27 cellular contexts compared by ENCODE assay signal in the genomic region with DNA sequence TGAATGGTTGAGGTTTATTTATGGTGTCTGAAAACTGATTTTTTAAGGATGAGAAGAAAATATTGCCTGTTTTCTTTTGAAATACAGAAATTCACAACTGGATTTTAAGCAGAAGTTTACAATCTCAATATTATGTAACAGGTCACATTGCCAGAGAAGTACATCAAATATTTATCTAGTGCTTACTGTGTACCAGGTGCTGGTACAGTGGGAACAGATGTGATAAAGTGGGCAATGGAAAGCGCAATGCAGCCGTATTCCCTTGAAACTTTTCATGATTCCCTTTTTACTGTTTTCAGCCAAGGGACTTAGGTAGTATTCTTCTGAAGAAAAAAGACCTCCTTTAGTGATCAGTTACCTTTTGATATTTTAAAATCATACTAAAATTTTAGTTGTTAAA. TPM values are rescaled to one million over a fixed set of nuclear protein-coding genes. Genes with fewer than 3 reads are reported as not detected.
A peak's percentile ranks its signal among the peaks of the same experiment; 100 is the strongest.
DNase-seq lines count a peak whose midpoint lies in the region; ATAC-seq, FAIRE-seq and TF ChIP-seq lines count a peak whose summit lies in the region.
"Had no signal": no experiment of that assay in that cellular context is flagged by ENCODE, and none has a peak within 500 bp of the region (broad histone marks: within the 10 kb centered on the region; RNA-seq: fewer than 3 reads in every experiment).

No MANE protein-coding gene starts in this region.

- H3K9me3 ChIP-seq in body of pancreas (no peaks in the 10 kb centered on the region), HepG2 (ENCODE audit: low read length) (no peaks in the 10 kb centered on the region), stomach (no peaks in the 10 kb centered on the region)
- H3K9me3 ChIP-seq: BE2C had no signal

- peak; percentile 87 for ATAC-seq in body of pancreas
- ATAC-seq in HepG2 = no peak
- no peak for ATAC-seq in omental fat pad (ENCODE audit: low FRiP score)
- no peak for ATAC-seq in HG03025 (IDR thresholded peaks at IDR 0.05; ENCODE audit: low FRiP score, unreplicated experiment)
- ATAC-seq: Panc1 had no signal

- TF ChIP-seq EP300 in HepG2 (IDR thresholded peaks at IDR 0.05; ENCODE audit: low read depth in 2 of 2, low read length in 2 of 2) (no peak), HepG2 (CRISPR knock-in tag; IDR thresholded peaks at IDR 0.05; ENCODE audit: borderline replicate concordance) (no peak), stomach (IDR thresholded peaks at IDR 0.05) (no peak)

- no peaks in the 10 kb centered on the region for H4K20me1 ChIP-seq in HepG2 (ENCODE audit: insufficient read depth, low read length)

- H3K27ac ChIP-seq in body of pancreas (peak overlapping the region in 3 of 4 donors; percentile 59 to 72 (median 72)), HepG2 (ENCODE audit: extremely low read length, insufficient read depth, low read length) (no peak overlapping the region), stomach (peak overlapping the region in 4 of 5 donors; percentile 25 to 39 (median 29))
- H3K27ac ChIP-seq: RWPE1 had no signal

- H3K4me1 ChIP-seq in body of pancreas (peaks cover 46% of the 10 kb centered on the region), HepG2 (ENCODE audit: insufficient read depth, low read length) (peaks cover 33% of the 10 kb centered on the region), stomach (peaks cover 6 to 29% (median 13%) of the 10 kb centered on the region in 4 donors)
- H3K4me1 ChIP-seq: BE2C had no signal

- DNase-seq in NCI-H510A treated with DMSO at 0.1 percent for 48 hours (lab: John Stamatoyannopoulos, UW) (peak; percentile 1), NCI-H510A (lab: John Stamatoyannopoulos, UW) (no peak), body of pancreas (peak; percentile 27 to 67 (median 52)), HepG2 (ENCODE audit: low spot score) (peak; percentile 12), stomach (no peak), omental fat pad (ENCODE audit: low spot score) (no peak), NCI-H2227 (lab: John Stamatoyannopoulos, UW; ENCODE audit: unreplicated experiment) (no peak)
- DNase-seq: 8988T; ACHN; BE2C; CD8-positive, alpha-beta memory T cell; DMS 273 treated with DMSO at 0.1 percent for 48 hours; DND-41; H9; IMR-90; KG1; MM.1S; NCI-H1694; NCI-H2029 treated with DMSO at 0.1 percent for 48 hours; NCI-H226; NCI-H524 treated with DMSO at 0.1 percent for 48 hours; SHP77 had no signal

- no peak overlapping the region for H3K9ac ChIP-seq in HepG2 (ENCODE audit: insufficient read depth, low read depth, low read length)

- POLR2A ChIA-PET in HepG2 (lab: Yijun Ruan, JAX) = no interaction called here

- TF ChIP-seq RAD21 in HepG2 (CRISPR knock-in tag; IDR thresholded peaks at IDR 0.05) = no peak

- intact Hi-C loops in body of pancreas (cut with DNase I) (loop anchor here (10.0 kb wide), 1 partner anchor 83 kb away; no protein-coding TSS in a partner anchor), HepG2 (cut with micrococcal nuclease; ENCODE audit: unreplicated experiment) (no loop called here), stomach (cut with DNase I; ENCODE audit: low total_unique reads) (no loop called here)

- no peak for FAIRE-seq in HepG2 (lab: Jason Lieb, UNC)
- FAIRE-seq: GM12892, GM19239 had no signal

- WGBS in body of pancreas, 2 donors = 35% methylated on average over 2 of the region's 2 CpGs
- 91% methylated on average over 2 of the region's 2 CpGs for WGBS in HepG2 (ENCODE audit: low lambda C conversion rate)
- 28 to 67% (median 44%) methylated on average over 2 of the region's 2 CpGs for WGBS in stomach, 5 donors

- H3K4me3 ChIP-seq in body of pancreas (no peak overlapping the region), HepG2 (replicated peaks in 1 of 3; ENCODE audit: insufficient read depth in 1 of 3, low read depth in 2 of 3, low read length in 3 of 3) (no peak overlapping the region), stomach (no peak overlapping the region)

- H3K4me2 ChIP-seq in HepG2 (ENCODE audit: low read depth, low read length) = no peak overlapping the region

- TF ChIP-seq POLR2A in body of pancreas (IDR thresholded peaks at IDR 0.05) = no peak
- TF ChIP-seq POLR2A in HepG2 (IDR thresholded peaks at IDR 0.05; ENCODE audit: insufficient read depth in 1 of 2, low read depth in 2 of 2, low read length in 2 of 2) = no peak
- no peak for TF ChIP-seq POLR2A in stomach (IDR thresholded peaks at IDR 0.05)

- in situ Hi-C loops in HepG2 (cut with HindIII; ENCODE audit: extremely low pct_ligation_motif_present, low pct_unique_long_range_greater_than_20kb) = no loop called here

- H3K27me3 ChIP-seq in body of pancreas (no peaks in the 10 kb centered on the region), HepG2 (ENCODE audit: control insufficient read depth in 1 of 2, insufficient read depth in 2 of 2, low read length in 2 of 2) (no peaks in the 10 kb centered on the region), stomach (no peaks in the 10 kb centered on the region)
- H3K27me3 ChIP-seq: BE2C had no signal

- TF ChIP-seq CTCF in body of pancreas (IDR thresholded peaks at IDR 0.05) (no peak), HepG2 (CRISPR knock-in tag; IDR thresholded peaks at IDR 0.05) (no peak), stomach (IDR thresholded peaks at IDR 0.05) (no peak), omental fat pad (IDR thresholded peaks at IDR 0.05) (no peak)

- H3K36me3 ChIP-seq in body of pancreas (replicated peaks in 1 of 2; ENCODE audit: insufficient read depth in 1 of 2, low read depth in 2 of 2) = peaks cover 0 to 20% of the 10 kb centered on the region in 2 donors
- H3K36me3 ChIP-seq in HepG2 (replicated peaks in 1 of 2; ENCODE audit: control insufficient read depth in 1 of 2, insufficient read depth in 2 of 2, low read length in 2 of 2) = peaks cover 5 to 23% of the 10 kb centered on the region in 2 experiments; a peak in 3 of 5 replicates
- H3K36me3 ChIP-seq in stomach = peaks cover 33 to 96% (median 92%) of the 10 kb centered on the region in 4 donors
- H3K36me3 ChIP-seq: BE2C had no signal

- no peaks in the 10 kb centered on the region for H3K79me2 ChIP-seq in HepG2 (ENCODE audit: insufficient read depth, low read length)

- BruUV-seq in HepG2 (replicated peaks; lab: Mats Ljungman, UMichigan) = no TSS peak

- CTCF ChIA-PET in HepG2 (lab: Yijun Ruan, JAX; ENCODE audit: low intra/inter-chr PET ratio, low total read pairs) = no interaction called here

- no peak overlapping the region for H2AFZ ChIP-seq in HepG2 (ENCODE audit: low read length)

TF ChIP-seq in HepG2, 621 proteins besides CTCF, POLR2A, EP300 and RAD21 (continues in another document):
- no peak for TF ChIP-seq SYNCRIP (IDR thresholded peaks at IDR 0.05; ENCODE audit: insufficient read depth, low read depth, low read length)
- peak; percentile 35; the same call in 1 of the 2 replicates for TF ChIP-seq ZNF317 (CRISPR knock-in tag; IDR thresholded peaks at IDR 0.05)

RNA-seq across cellular contexts. Expression of gene TTC17, which starts 49.6 kb away (rescaled TPM):
- 100 to 1,000 TPM in 1 of 2 donors, 10 to 100 TPM in 1; 99.1 to 195 TPM for total RNA-seq in body of pancreas
- 28.6 and 55.9 TPM in 2 replicates for total RNA-seq in HepG2 (2016; rRNA removed; fragmentation: Illumina TruSeq; extraction: Trizol)
- total RNA-seq in HepG2 (2016; cell fraction: cytosol; rRNA removed; fragmentation: Illumina TruSeq; extraction: Trizol; ENCODE audit: low read depth) = 11.7 and 13.5 TPM in 2 replicates
- total RNA-seq in HepG2 (2016; cell fraction: insoluble cytoplasmic fraction; rRNA removed; fragmentation: Illumina TruSeq; extraction: Trizol) = 22.8 and 54.6 TPM in 2 replicates
- total RNA-seq in HepG2 (2016; cell fraction: membrane; rRNA removed; fragmentation: Illumina TruSeq; extraction: Trizol) = 19.9 and 23.9 TPM in 2 replicates
- 100 and 121 TPM in 2 replicates for total RNA-seq in HepG2 (2016; cell fraction: nucleus; rRNA removed; fragmentation: Illumina TruSeq; extraction: Trizol)
- 99.7 and 112 TPM in 2 replicates for polyA plus RNA-seq in HepG2 (2011; rRNA removed)
- 49.2 and 56.7 TPM in 2 replicates for polyA plus RNA-seq in HepG2 (2011; cell fraction: cytosol; rRNA removed)
- 177 and 180 TPM in 2 replicates for polyA plus RNA-seq in HepG2 (2011; cell fraction: nucleus; rRNA removed)
- polyA plus RNA-seq in HepG2 (2012) = 58.3 and 71.3 TPM in 2 replicates
- 2.9 and 3.8 TPM in 2 replicates for polyA plus RNA-seq in HepG2 (2016; cell fraction: cytosol; fragmentation: Illumina TruSeq; extraction: Trizol; ENCODE audit: low read depth)
- 13.7 and 17.2 TPM in 2 replicates for polyA plus RNA-seq in HepG2 (2016; cell fraction: insoluble cytoplasmic fraction; fragmentation: Illumina TruSeq; extraction: Trizol; ENCODE audit: low read depth)
- polyA plus RNA-seq in HepG2 (2016; cell fraction: membrane; fragmentation: Illumina TruSeq; extraction: Trizol; ENCODE audit: low read depth) = 6.6 and 8.4 TPM in 2 replicates
- polyA plus RNA-seq in HepG2 (2016; cell fraction: nucleus; fragmentation: Illumina TruSeq; extraction: Trizol; ENCODE audit: insufficient read depth, low read depth) = 105 and 106 TPM in 2 replicates
- 131 and 167 TPM in 2 replicates for polyA minus RNA-seq in HepG2 (2011; rRNA and poly(A)+ RNA removed; ENCODE audit: low replicate concordance)
- 31.7 and 43.2 TPM in 2 replicates for polyA minus RNA-seq in HepG2 (2011; cell fraction: cytosol; rRNA and poly(A)+ RNA removed)
- 262 and 305 TPM in 2 replicates for polyA minus RNA-seq in HepG2 (2011; cell fraction: nucleus; rRNA and poly(A)+ RNA removed)
- total RNA-seq in stomach = 100 to 1,000 TPM in 3 of 5 donors, 10 to 100 TPM in 2; 30.1 to 228 (median 112) TPM
- polyA plus RNA-seq in stomach = 10 to 100 TPM in 2 of 3 donors, 1 to 10 TPM in 1; 9.0 to 49.0 (median 23.1) TPM
- total RNA-seq in omental fat pad = 100 to 1,000 TPM in 2 of 4 donors, 10 to 100 TPM in 2; 78.4 to 180 (median 97.9) TPM

Comparison
In these comparisons a context has a peak if more than half of its experiments do, and no peak if none do; other contexts are left out.
1. DNase-seq: peak in NCI-H510A treated with DMSO at 0.1 percent for 48 hours (single experiment), body of pancreas (4 of 4) and HepG2 (single experiment); none in NCI-H510A (single experiment), stomach (single experiment), omental fat pad (single experiment) and NCI-H2227 (single experiment).